In the genomic region with DNA sequence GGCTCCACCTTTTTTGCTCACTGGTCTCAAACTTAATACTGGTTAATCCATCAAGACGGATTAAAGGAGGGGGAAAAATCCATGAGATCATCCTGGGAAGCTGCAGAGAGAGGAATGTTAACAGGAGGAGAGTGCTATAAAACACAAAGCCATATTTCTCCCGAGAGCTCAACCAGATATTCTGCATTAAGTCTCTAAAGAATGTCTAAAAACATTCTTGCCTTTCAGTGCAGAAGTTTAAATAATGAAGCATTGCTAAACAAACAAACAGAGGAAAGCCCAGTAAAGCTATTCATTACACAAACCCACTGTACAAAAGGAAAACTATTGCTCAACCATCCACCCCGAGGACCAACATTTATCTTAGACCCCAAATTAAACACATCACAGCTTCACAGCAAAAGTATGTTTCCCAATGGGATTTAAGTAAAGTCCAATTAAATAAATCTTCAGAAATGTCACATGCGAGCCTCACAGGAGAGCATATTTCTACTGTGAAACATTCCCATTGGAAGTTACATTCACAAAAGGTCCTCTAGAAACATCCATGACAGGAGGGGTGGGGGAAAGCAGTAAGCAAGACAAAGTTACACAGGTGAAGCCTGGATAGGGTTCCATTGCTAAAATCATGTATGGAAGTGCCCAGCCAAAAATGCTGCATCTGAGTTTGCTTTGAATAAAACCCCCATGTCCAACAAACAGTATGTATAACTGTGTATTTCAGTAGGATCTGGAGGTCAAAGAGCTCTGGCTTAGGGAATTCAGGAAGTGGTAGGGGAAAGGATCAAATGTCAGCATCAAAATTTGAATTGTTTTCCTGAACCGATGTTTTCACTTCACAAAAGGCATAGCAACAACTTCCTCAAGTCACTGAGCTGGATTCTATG, we compare ENCODE assay signal across 14 cellular contexts. TPM values are rescaled to one million over a fixed set of nuclear protein-coding genes. Genes with fewer than 3 reads are reported as not detected.
DNase-seq lines count a peak whose midpoint lies in the region; ATAC-seq, FAIRE-seq and TF ChIP-seq lines count a peak whose summit lies in the region.
"Had no signal": no experiment of that assay in that cellular context is flagged by ENCODE, and none has a peak within 500 bp of the region (broad histone marks: within the 10 kb centered on the region; RNA-seq: fewer than 3 reads in every experiment).

No MANE protein-coding gene starts in this region.

- peaks cover 4% of the 10 kb centered on the region for H3K9me3 ChIP-seq in mucosa of descending colon

- no peaks in the 10 kb centered on the region for H3K27me3 Mint-ChIP-seq in stimulated activated naive CD8-positive, alpha-beta T cell treated with anti-CD3 and anti-CD28 coated beads, Interleukin-15, amount 100 ng/mL, for 72 hours

- no peak overlapping the region for H3K27ac Mint-ChIP-seq in stimulated activated naive CD8-positive, alpha-beta T cell treated with anti-CD3 and anti-CD28 coated beads, Interleukin-15, amount 100 ng/mL, for 72 hours
- H3K27ac Mint-ChIP-seq: WTC11 had no signal

- intact Hi-C loops in mucosa of descending colon (cut with DNase I, micrococcal nuclease), result no loop called here

- H3K4me3 Mint-ChIP-seq in stimulated activated naive CD8-positive, alpha-beta T cell treated with anti-CD3 and anti-CD28 coated beads, Interleukin-15, amount 100 ng/mL, for 72 hours, result no peak overlapping the region
- H3K4me3 Mint-ChIP-seq: WTC11 had no signal

- no peaks in the 10 kb centered on the region for H3K4me1 ChIP-seq in mucosa of descending colon (ENCODE audit: low read depth)

- H3K36me3 ChIP-seq in bronchial epithelial cell (ENCODE audit: control insufficient read depth, insufficient read depth, low read length), result no peaks in the 10 kb centered on the region
- no peaks in the 10 kb centered on the region for H3K36me3 ChIP-seq in mucosa of descending colon (ENCODE audit: low read depth)

- H3K9me3 Mint-ChIP-seq in stimulated activated naive CD8-positive, alpha-beta T cell treated with anti-CD3 and anti-CD28 coated beads, Interleukin-15, amount 100 ng/mL, for 72 hours, result peaks cover 0 to 12% of the 10 kb centered on the region in 2 donors

- no peaks in the 10 kb centered on the region for H3K27me3 ChIP-seq in bronchial epithelial cell (ENCODE audit: control insufficient read depth, insufficient read depth, low read length)

- no peak overlapping the region for H3K4me3 ChIP-seq in bronchial epithelial cell (ENCODE audit: low read depth, low read length)
- no peak overlapping the region for H3K4me3 ChIP-seq in mucosa of descending colon

- peak; percentile 11 for ATAC-seq in mucosa of descending colon
- ATAC-seq in stimulated activated naive CD8-positive, alpha-beta T cell treated with anti-CD3 and anti-CD28 coated beads, Interleukin-15, amount 100 ng/mL, for 72 hours, result no peak
- ATAC-seq: WTC11 had no signal

- peaks cover 90% of the 10 kb centered on the region for H3K4me1 Mint-ChIP-seq in stimulated activated naive CD8-positive, alpha-beta T cell treated with anti-CD3 and anti-CD28 coated beads, Interleukin-15, amount 100 ng/mL, for 72 hours

- TF ChIP-seq CTCF in bronchial epithelial cell (IDR thresholded peaks at IDR 0.05; ENCODE audit: insufficient read depth, low read length, severe bottlenecking) (no peak), mucosa of descending colon (IDR thresholded peaks at IDR 0.05) (no peak)

- FAIRE-seq in HTR-8/SVneo (lab: Jason Lieb, UNC), result no peak
- FAIRE-seq in bronchial epithelial cell (lab: Jason Lieb, UNC), result no peak
- FAIRE-seq in frontal cortex (lab: Jason Lieb, UNC), result no peak
- FAIRE-seq: urothelium cell line had no signal

- peak; percentile 20 for DNase-seq in AG08396 (ENCODE audit: low spot score)
- peak; percentile 49 for DNase-seq in HTR-8/SVneo (ENCODE audit: insufficient read length, low spot score)
- DNase-seq in bronchial epithelial cell (ENCODE audit: low read depth), result peak; percentile 46
- no peak for DNase-seq in mucosa of descending colon
- no peak for DNase-seq in frontal cortex (ENCODE audit: low spot score in 2 of 2)
- no peak for DNase-seq in activated CD4-positive, alpha-beta T cell treated with anti-CD3 and anti-CD28 coated beads, Interleukin-2, amount 50 U/mL, for 1 hour
- no peak for DNase-seq in NCI-H2227 (lab: John Stamatoyannopoulos, UW; ENCODE audit: unreplicated experiment)
- DNase-seq in stimulated activated naive CD8-positive, alpha-beta T cell treated with anti-CD3 and anti-CD28 coated beads, Interleukin-15, amount 100 ng/mL, for 72 hours, result no peak
- DNase-seq: anterior cingulate cortex; DMS79 treated with DMSO at 0.1 percent for 48 hours; NCI-H446; stimulated activated CD4-positive, alpha-beta T cell treated with anti-CD3 and anti-CD28 coated beads, Interleukin-15, amount 100 ng/mL, for 24 hours had no signal

RNA-seq across cellular contexts. Expression of a gene that starts 23.3 kb away (rescaled TPM):
- total RNA-seq in bronchial epithelial cell (9.9 and 36.6 TPM in 2 replicates), mucosa of descending colon (10 to 100 TPM in 1 of 3 donors, 1 to 10 TPM in 2; 1.9 to 27.2 (median 4.3) TPM), frontal cortex (6.9 TPM)

Comparison
In these comparisons a context has a peak if more than half of its experiments do, and no peak if none do; other contexts are left out.
1. DNase-seq: peak in AG08396 (single experiment), HTR-8/SVneo (single experiment) and bronchial epithelial cell (single experiment); none in mucosa of descending colon (0 of 3), frontal cortex (0 of 2), activated CD4-positive, alpha-beta T cell treated with anti-CD3 and anti-CD28 coated beads, Interleukin-2, amount 50 U/mL, for 1 hour (single experiment), NCI-H2227 (single experiment) and stimulated activated naive CD8-positive, alpha-beta T cell treated with anti-CD3 and anti-CD28 coated beads, Interleukin-15, amount 100 ng/mL, for 72 hours (0 of 2).